1 cellular context compared by ENCODE assay signal in the genomic region with DNA sequence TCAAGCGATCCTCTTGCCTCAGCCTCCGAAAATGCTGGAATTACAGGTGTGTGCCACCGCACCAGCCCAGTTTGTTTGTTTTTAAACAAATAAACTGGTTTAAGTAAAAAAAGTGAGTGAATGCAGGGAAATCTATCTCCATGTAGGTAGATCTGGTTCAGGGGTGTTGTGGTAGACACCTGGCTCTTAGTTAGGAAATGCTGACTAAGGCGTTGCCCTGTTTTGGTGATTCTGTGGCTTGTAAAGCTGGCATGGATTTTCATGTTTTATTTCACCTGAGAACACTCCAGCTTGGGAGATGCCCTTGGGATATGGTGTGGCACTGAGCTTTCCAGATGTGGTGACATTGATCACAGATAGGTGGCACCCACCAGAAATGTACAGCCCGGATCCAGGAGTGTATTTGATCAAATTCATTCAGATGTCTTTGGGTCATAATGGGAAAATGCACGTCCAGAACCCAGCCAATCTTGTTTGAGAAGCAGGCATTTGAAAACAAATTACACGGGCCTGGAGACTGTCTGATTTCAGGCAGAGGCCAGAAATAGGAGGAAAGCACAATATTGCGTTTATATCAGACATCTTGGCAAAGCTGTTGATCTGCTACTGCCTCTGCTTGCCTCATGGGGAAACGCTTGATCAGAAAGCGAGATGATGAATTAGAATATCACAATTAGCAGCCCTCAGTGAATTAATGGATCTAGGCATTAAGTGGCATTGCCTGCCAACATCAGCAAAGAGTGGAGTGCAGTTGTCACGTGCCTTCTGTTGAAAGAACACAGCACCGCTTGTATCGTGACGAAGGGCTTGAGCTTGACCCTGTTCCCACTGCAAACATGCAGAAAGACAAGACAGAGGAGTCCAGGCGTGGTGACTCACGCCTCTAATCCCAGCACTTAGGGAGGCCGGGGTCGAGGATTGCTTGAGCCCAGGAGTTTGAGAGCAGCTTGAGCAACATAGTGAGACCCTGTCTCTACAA.
TF ChIP-seq lines count a peak whose summit lies in the region.

No MANE protein-coding gene starts in this region.

TF ChIP-seq in HepG2, 621 proteins besides CTCF, POLR2A, EP300 and RAD21 (continues in another document):
- TF ChIP-seq POGZ (CRISPR knock-in tag; IDR thresholded peaks at IDR 0.05), result no peak
- no peak for TF ChIP-seq STAT5B (CRISPR knock-in tag; IDR thresholded peaks at IDR 0.05)
- TF ChIP-seq ZNF770 (CRISPR knock-in tag; IDR thresholded peaks at IDR 0.05), result peak; percentile 60
- no peak for TF ChIP-seq MAZ (IDR thresholded peaks at IDR 0.05; ENCODE audit: borderline replicate concordance, low read depth, low read length)
- TF ChIP-seq MAZ (CRISPR knock-in tag; IDR thresholded peaks at IDR 0.05; ENCODE audit: low read depth), result no peak
- no peak for TF ChIP-seq PCBP1 (IDR thresholded peaks at IDR 0.05; ENCODE audit: borderline replicate concordance, low read depth, low read length)
- TF ChIP-seq ZNF782 (CRISPR knock-in tag; IDR thresholded peaks at IDR 0.05; ENCODE audit: borderline replicate concordance), result no peak
- TF ChIP-seq CHCHD3 (CRISPR knock-in tag; IDR thresholded peaks at IDR 0.05), result no peak
- no peak for TF ChIP-seq GABPA (IDR thresholded peaks at IDR 0.05; ENCODE audit: low read depth, low read length)
- TF ChIP-seq GABPA (CRISPR knock-in tag; IDR thresholded peaks at IDR 0.05; ENCODE audit: low read depth), result no peak
- TF ChIP-seq GFI1 (CRISPR knock-in tag; IDR thresholded peaks at IDR 0.05; ENCODE audit: borderline replicate concordance), result no peak
- no peak for TF ChIP-seq NFE2 (CRISPR knock-in tag; IDR thresholded peaks at IDR 0.05)
- TF ChIP-seq, protein P1, sequence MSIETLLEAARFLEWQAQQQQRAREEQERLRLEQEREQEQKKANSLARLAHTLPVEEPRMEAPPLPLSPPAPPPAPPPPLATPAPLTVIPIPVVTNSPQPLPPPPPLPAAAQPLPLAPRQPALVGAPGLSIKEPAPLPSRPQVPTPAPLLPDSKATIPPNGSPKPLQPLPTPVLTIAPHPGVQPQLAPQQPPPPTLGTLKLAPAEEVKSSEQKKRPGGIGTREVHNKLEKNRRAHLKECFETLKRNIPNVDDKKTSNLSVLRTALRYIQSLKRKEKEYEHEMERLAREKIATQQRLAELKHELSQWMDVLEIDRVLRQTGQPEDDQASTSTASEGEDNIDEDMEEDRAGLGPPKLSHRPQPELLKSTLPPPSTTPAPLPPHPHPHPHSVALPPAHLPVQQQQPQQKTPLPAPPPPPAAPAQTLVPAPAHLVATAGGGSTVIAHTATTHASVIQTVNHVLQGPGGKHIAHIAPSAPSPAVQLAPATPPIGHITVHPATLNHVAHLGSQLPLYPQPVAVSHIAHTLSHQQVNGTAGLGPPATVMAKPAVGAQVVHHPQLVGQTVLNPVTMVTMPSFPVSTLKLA (IDR thresholded peaks at IDR 0.05), result 0 out of 2 replicates have a peak, but pooled peaks have one; percentile 10
- TF ChIP-seq ZNF562 (CRISPR knock-in tag; IDR thresholded peaks at IDR 0.05; ENCODE audit: borderline replicate concordance), result no peak
- TF ChIP-seq TRIM24 (CRISPR knock-in tag; IDR thresholded peaks at IDR 0.05), result no peak
- no peak for TF ChIP-seq ZBTB42 (CRISPR knock-in tag; IDR thresholded peaks at IDR 0.05)
- TF ChIP-seq, protein P2, sequence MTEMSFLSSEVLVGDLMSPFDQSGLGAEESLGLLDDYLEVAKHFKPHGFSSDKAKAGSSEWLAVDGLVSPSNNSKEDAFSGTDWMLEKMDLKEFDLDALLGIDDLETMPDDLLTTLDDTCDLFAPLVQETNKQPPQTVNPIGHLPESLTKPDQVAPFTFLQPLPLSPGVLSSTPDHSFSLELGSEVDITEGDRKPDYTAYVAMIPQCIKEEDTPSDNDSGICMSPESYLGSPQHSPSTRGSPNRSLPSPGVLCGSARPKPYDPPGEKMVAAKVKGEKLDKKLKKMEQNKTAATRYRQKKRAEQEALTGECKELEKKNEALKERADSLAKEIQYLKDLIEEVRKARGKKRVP (CRISPR knock-in tag; IDR thresholded peaks at IDR 0.05), result no peak
- TF ChIP-seq ZBTB7B (CRISPR knock-in tag; IDR thresholded peaks at IDR 0.05), result no peak
- TF ChIP-seq ZNF772 (CRISPR knock-in tag; IDR thresholded peaks at IDR 0.05), result no peak
- TF ChIP-seq ZBED4 (CRISPR knock-in tag; IDR thresholded peaks at IDR 0.05; ENCODE audit: borderline replicate concordance), result no peak
- TF ChIP-seq ARID5B (CRISPR knock-in tag; IDR thresholded peaks at IDR 0.05), result peak; percentile 45; the same call in 1 of the 2 replicates
- no peak for TF ChIP-seq SMAD3 (CRISPR knock-in tag; IDR thresholded peaks at IDR 0.05)
- TF ChIP-seq ZNF292 (CRISPR knock-in tag; IDR thresholded peaks at IDR 0.05; ENCODE audit: borderline replicate concordance, low read depth), result no peak
- no peak for TF ChIP-seq MBD4 (IDR thresholded peaks at IDR 0.05; ENCODE audit: borderline replicate concordance, low read length)
- no peak for TF ChIP-seq KDM2A (CRISPR knock-in tag; IDR thresholded peaks at IDR 0.05; ENCODE audit: borderline replicate concordance, low read depth)
- TF ChIP-seq SP5 (CRISPR knock-in tag; IDR thresholded peaks at IDR 0.05; ENCODE audit: borderline replicate concordance, low read depth), result no peak
- TF ChIP-seq ZNF34 (CRISPR knock-in tag; IDR thresholded peaks at IDR 0.05; ENCODE audit: borderline replicate concordance), result no peak
- TF ChIP-seq ZNF12 (CRISPR knock-in tag; IDR thresholded peaks at IDR 0.05), result no peak
- peak; percentile 97 for TF ChIP-seq BHLHE40 (IDR thresholded peaks at IDR 0.05; ENCODE audit: low read length)
- TF ChIP-seq ZBTB8A (CRISPR knock-in tag; IDR thresholded peaks at IDR 0.05; ENCODE audit: borderline replicate concordance, low read depth), result no peak
- TF ChIP-seq ONECUT2 (CRISPR knock-in tag; IDR thresholded peaks at IDR 0.05), result no peak
- peak in 1 of 2 experiments; percentile 52; a peak in 1 of 4 replicates for TF ChIP-seq NR2F1 (CRISPR knock-in tag; IDR thresholded peaks at IDR 0.05)
- TF ChIP-seq CENPT (CRISPR knock-in tag; IDR thresholded peaks at IDR 0.05; ENCODE audit: low read depth), result no peak
- TF ChIP-seq, protein P3, sequence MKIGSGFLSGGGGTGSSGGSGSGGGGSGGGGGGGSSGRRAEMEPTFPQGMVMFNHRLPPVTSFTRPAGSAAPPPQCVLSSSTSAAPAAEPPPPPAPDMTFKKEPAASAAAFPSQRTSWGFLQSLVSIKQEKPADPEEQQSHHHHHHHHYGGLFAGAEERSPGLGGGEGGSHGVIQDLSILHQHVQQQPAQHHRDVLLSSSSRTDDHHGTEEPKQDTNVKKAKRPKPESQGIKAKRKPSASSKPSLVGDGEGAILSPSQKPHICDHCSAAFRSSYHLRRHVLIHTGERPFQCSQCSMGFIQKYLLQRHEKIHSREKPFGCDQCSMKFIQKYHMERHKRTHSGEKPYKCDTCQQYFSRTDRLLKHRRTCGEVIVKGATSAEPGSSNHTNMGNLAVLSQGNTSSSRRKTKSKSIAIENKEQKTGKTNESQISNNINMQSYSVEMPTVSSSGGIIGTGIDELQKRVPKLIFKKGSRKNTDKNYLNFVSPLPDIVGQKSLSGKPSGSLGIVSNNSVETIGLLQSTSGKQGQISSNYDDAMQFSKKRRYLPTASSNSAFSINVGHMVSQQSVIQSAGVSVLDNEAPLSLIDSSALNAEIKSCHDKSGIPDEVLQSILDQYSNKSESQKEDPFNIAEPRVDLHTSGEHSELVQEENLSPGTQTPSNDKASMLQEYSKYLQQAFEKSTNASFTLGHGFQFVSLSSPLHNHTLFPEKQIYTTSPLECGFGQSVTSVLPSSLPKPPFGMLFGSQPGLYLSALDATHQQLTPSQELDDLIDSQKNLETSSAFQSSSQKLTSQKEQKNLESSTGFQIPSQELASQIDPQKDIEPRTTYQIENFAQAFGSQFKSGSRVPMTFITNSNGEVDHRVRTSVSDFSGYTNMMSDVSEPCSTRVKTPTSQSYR (CRISPR knock-in tag; IDR thresholded peaks at IDR 0.05; ENCODE audit: borderline replicate concordance), result no peak
- TF ChIP-seq HMGXB4 (CRISPR knock-in tag; IDR thresholded peaks at IDR 0.05; ENCODE audit: borderline replicate concordance in 1 of 2, low read depth in 1 of 2), result no peak
- TF ChIP-seq NONO (IDR thresholded peaks at IDR 0.05), result no peak
- TF ChIP-seq NONO (CRISPR knock-in tag; conservative IDR thresholded peaks at IDR 0.05), result no peak
- TF ChIP-seq ZNF572 (CRISPR knock-in tag; IDR thresholded peaks at IDR 0.05), result no peak
- TF ChIP-seq HCFC1 (IDR thresholded peaks at IDR 0.05; ENCODE audit: low read depth, low read length), result no peak
- no peak for TF ChIP-seq FOXM1 (CRISPR knock-in tag; IDR thresholded peaks at IDR 0.05)
- TF ChIP-seq ZFYVE20 (CRISPR knock-in tag; IDR thresholded peaks at IDR 0.05; ENCODE audit: borderline replicate concordance, low read depth), result no peak
